30 cellular contexts compared by ENCODE assay signal in genomic region chr17:46971647-46972300, GRCh38. TPM values are rescaled to one million over a fixed set of nuclear protein-coding genes. Genes with fewer than 3 reads are reported as not detected.
"Had no signal": no experiment of that assay in that cellular context is flagged by ENCODE, and none has a peak within 500 bp of the region (broad histone marks: within the 10 kb centered on the region; RNA-seq: fewer than 3 reads in every experiment).

No MANE protein-coding gene starts in this region.

- H3K27ac ChIP-seq: colonic mucosa, epithelial cell of prostate, esophagus muscularis mucosa, heart right ventricle, left lung, neutrophil, pancreas, prostate gland, right atrium auricular region, sigmoid colon, stomach, testis, tibial artery had no signal

- ATAC-seq: left lung; natural killer cell; stimulated activated effector memory CD8-positive, alpha-beta T cell treated with anti-CD3 and anti-CD28 coated beads, Interleukin-12 subunit alpha, Interleukin-12 subunit beta, amount 100 ng/mL, for 72 hours had no signal

- H3K4me3 ChIP-seq: colonic mucosa, esophagus muscularis mucosa, heart right ventricle, left lung, pancreas, prostate gland, right atrium auricular region, sigmoid colon, stomach, testis, tibial artery had no signal

- H3K4me1 ChIP-seq: colonic mucosa, esophagus muscularis mucosa, left lung, pancreas, right atrium auricular region, sigmoid colon, testis had no signal

- H3K36me3 ChIP-seq: colonic mucosa, left lung, neutrophil, pancreas, prostate gland, right atrium auricular region had no signal

- H3K27me3 ChIP-seq: colonic mucosa, pancreas, right atrium auricular region, testis had no signal

- DNase-seq: colonic mucosa; effector CD8-positive, alpha-beta T cell; endodermal cell; foreskin melanocyte; glutamatergic neuron; hippocampal formation; immature natural killer cell; islet precursor cell; left lung; mammary epithelial cell; natural killer cell; sigmoid colon; stimulated activated CD4-positive, alpha-beta T cell treated with anti-CD3 and anti-CD28 coated beads, Interleukin-2, amount 100 ng/mL, for 24 hours; stimulated activated CD4-positive, alpha-beta T cell treated with anti-CD3 and anti-CD28 coated beads, Interleukin-4, amount 100 ng/mL, for 24 hours; stimulated activated naive CD4-positive, alpha-beta T cell treated with Interleukin-2 at 50 U/mL for 16 hours; testis; tibial artery had no signal

- H3K9me3 ChIP-seq: colonic mucosa, esophagus muscularis mucosa, heart right ventricle, left lung, neutrophil, pancreas, prostate gland, right atrium auricular region, sigmoid colon, stomach, testis, tibial artery had no signal

RNA-seq across cellular contexts. Expression of gene RPRML, which starts 7.3 kb away (rescaled TPM):
- total RNA-seq: chondrocyte, colonic mucosa, left lung, mammary epithelial cell, mesenteric fat pad, natural killer cell, omental fat pad, right atrium auricular region, skeletal muscle tissue, stomach, testis had no signal
